In genomic region chr15:90740545-90740944, GRCh38 we compare ENCODE assay signal across 7 cellular contexts. TPM values are rescaled to one million over a fixed set of nuclear protein-coding genes. Genes with fewer than 3 reads are reported as not detected.
A peak's percentile ranks its signal among the peaks of the same experiment; 100 is the strongest.
DNase-seq lines count a peak whose midpoint lies in the region; TF ChIP-seq lines count a peak whose summit lies in the region.
"Not testable (repeated sequence)": the region's sequence is repeated elsewhere in the genome, so short reads cannot be mapped to it uniquely, and the experiment has no call there.

No MANE protein-coding gene starts in this region.

- CTCF ChIA-PET in HEK293 (lab: Yijun Ruan, JAX) = interaction anchor here (0.6 to 1.4 kb wide), 3 partner anchors 8 to 145 kb away, joined by 3 to 6 read pairs (median 3); no protein-coding TSS in a partner anchor

- peaks cover 51% of the 10 kb centered on the region for H3K4me1 Mint-ChIP-seq in T-helper 1 cell treated with Interleukin-12 subunit alpha and Interleukin-12 subunit beta and Interleukin-4 antibody, amounts not matched to agents 30 μg/mL and 1 μg/mL, for 36 hours (ENCODE audit: low read depth)
- peaks cover 56% of the 10 kb centered on the region for H3K4me1 Mint-ChIP-seq in activated CD4-positive, alpha-beta T cell treated with anti-CD3 and anti-CD28 coated beads, Interleukin-2, amount 10 ng/mL, durations not matched to agents 24 days and 14 days
- peaks cover 24% of the 10 kb centered on the region for H3K4me1 Mint-ChIP-seq in activated naive CD8-positive, alpha-beta T cell treated with anti-CD3 and anti-CD28 coated beads for 36 hours

- not testable (repeated sequence) for TF ChIP-seq CTCF in HEK293 (tag by site-specific recombination; IDR thresholded peaks at IDR 0.05)

- H3K4me3 Mint-ChIP-seq in T-helper 1 cell treated with Interleukin-12 subunit alpha and Interleukin-12 subunit beta and Interleukin-4 antibody, amounts not matched to agents 30 μg/mL and 1 μg/mL, for 36 hours; activated CD4-positive, alpha-beta T cell treated with anti-CD3 and anti-CD28 coated beads, Interleukin-2, amount 10 ng/mL, durations not matched to agents 24 days and 14 days; activated naive CD8-positive, alpha-beta T cell treated with anti-CD3 and anti-CD28 coated beads for 36 hours: not testable (repeated sequence)

- H3K27me3 Mint-ChIP-seq in T-helper 1 cell treated with Interleukin-12 subunit alpha and Interleukin-12 subunit beta and Interleukin-4 antibody, amounts not matched to agents 30 μg/mL and 1 μg/mL, for 36 hours (ENCODE audit: low read depth); activated CD4-positive, alpha-beta T cell treated with anti-CD3 and anti-CD28 coated beads, Interleukin-2, amount 10 ng/mL, durations not matched to agents 24 days and 14 days; activated naive CD8-positive, alpha-beta T cell treated with anti-CD3 and anti-CD28 coated beads for 36 hours: not testable (repeated sequence)

- DNase-seq in activated CD4-positive, alpha-beta T cell treated with anti-CD3 and anti-CD28 coated beads, Interleukin-2, amount 10 ng/mL, durations not matched to agents 24 days and 14 days = not testable (repeated sequence)
- DNase-seq in activated T-cell treated with anti-CD3 and anti-CD28 coated beads, Interleukin-2, amount 50 U/mL, for 48 hours = peak; percentile 28 to 43
- DNase-seq in activated naive CD8-positive, alpha-beta T cell treated with anti-CD3 and anti-CD28 coated beads for 36 hours = peak; percentile 12
- peak; percentile 32 for DNase-seq in stimulated activated CD4-positive, alpha-beta T cell treated with anti-CD3 and anti-CD28 coated beads, Interleukin-15, amount 100 ng/mL, for 24 hours
- peak; percentile 2 for DNase-seq in stimulated activated CD8-positive, alpha-beta memory T cell treated with anti-CD3 and anti-CD28 coated beads, Interleukin-4, amount 100 ng/mL, for 24 hours (ENCODE audit: low read depth)

- intact Hi-C loops in activated CD4-positive, alpha-beta T cell treated with anti-CD3 and anti-CD28 coated beads, Interleukin-2, amount 10 ng/mL, durations not matched to agents 24 days and 14 days (cut with micrococcal nuclease) = not testable (repeated sequence)

- H3K9me3 Mint-ChIP-seq in T-helper 1 cell treated with Interleukin-12 subunit alpha and Interleukin-12 subunit beta and Interleukin-4 antibody, amounts not matched to agents 30 μg/mL and 1 μg/mL, for 36 hours = peaks cover 15% of the 10 kb centered on the region
- peaks cover 12% of the 10 kb centered on the region for H3K9me3 Mint-ChIP-seq in activated CD4-positive, alpha-beta T cell treated with anti-CD3 and anti-CD28 coated beads, Interleukin-2, amount 10 ng/mL, durations not matched to agents 24 days and 14 days
- H3K9me3 Mint-ChIP-seq in activated naive CD8-positive, alpha-beta T cell treated with anti-CD3 and anti-CD28 coated beads for 36 hours = not testable (repeated sequence)

- not testable (repeated sequence) for H3K27ac ChIP-seq in HEK293 (ENCODE audit: extremely low read depth, low read depth, low read length)

- peaks cover 45% of the 10 kb centered on the region for H3K36me3 Mint-ChIP-seq in T-helper 1 cell treated with Interleukin-12 subunit alpha and Interleukin-12 subunit beta and Interleukin-4 antibody, amounts not matched to agents 30 μg/mL and 1 μg/mL, for 36 hours (ENCODE audit: low read depth)
- peaks cover 68% of the 10 kb centered on the region for H3K36me3 Mint-ChIP-seq in activated CD4-positive, alpha-beta T cell treated with anti-CD3 and anti-CD28 coated beads, Interleukin-2, amount 10 ng/mL, durations not matched to agents 24 days and 14 days (ENCODE audit: low read depth)
- H3K36me3 Mint-ChIP-seq in activated naive CD8-positive, alpha-beta T cell treated with anti-CD3 and anti-CD28 coated beads for 36 hours = peaks cover 54% of the 10 kb centered on the region

- H3K27ac Mint-ChIP-seq in T-helper 1 cell treated with Interleukin-12 subunit alpha and Interleukin-12 subunit beta and Interleukin-4 antibody, amounts not matched to agents 30 μg/mL and 1 μg/mL, for 36 hours = peak overlapping the region; percentile 50
- peak overlapping the region; percentile 78 for H3K27ac Mint-ChIP-seq in activated CD4-positive, alpha-beta T cell treated with anti-CD3 and anti-CD28 coated beads, Interleukin-2, amount 10 ng/mL, durations not matched to agents 24 days and 14 days
- H3K27ac Mint-ChIP-seq in activated naive CD8-positive, alpha-beta T cell treated with anti-CD3 and anti-CD28 coated beads for 36 hours = peak overlapping the region; percentile 78

- not testable (repeated sequence) for H3K9me3 ChIP-seq in HEK293 (ENCODE audit: control insufficient read depth, insufficient read depth, low read depth, low read length)

- not testable (repeated sequence) for H3K4me1 ChIP-seq in HEK293 (ENCODE audit: control insufficient read depth, insufficient read depth, low read length)

- not testable (repeated sequence) for H3K4me3 ChIP-seq in HEK293 (ENCODE audit: low read depth, low read length)

- H3K36me3 ChIP-seq in HEK293 (ENCODE audit: control insufficient read depth in 2 of 2, insufficient read depth in 1 of 2, low read length in 2 of 2) = not testable (repeated sequence)

- POLR2A ChIA-PET in HEK293 (lab: Yijun Ruan, JAX) = interaction anchor here (0.6 to 1.5 kb wide), 2 partner anchors 22 to 23 kb away, joined by 3 to 4 read pairs; no protein-coding TSS in a partner anchor

TF ChIP-seq in HEK293, 187 proteins besides CTCF, POLR2A, EP300 and RAD21:
- peak; percentile 5 for TF ChIP-seq SETDB1 (IDR thresholded peaks at IDR 0.05; ENCODE audit: insufficient read length, low read length)

RNA-seq across cellular contexts. Expression of gene BLM, which starts 23.4 kb away (rescaled TPM):
- total RNA-seq in activated CD4-positive, alpha-beta T cell treated with anti-CD3 and anti-CD28 coated beads, Interleukin-2, amount 10 ng/mL, durations not matched to agents 24 days and 14 days = 64.1 and 66.4 TPM in 2 replicates
- 10 to 100 TPM; 47.8 to 49.8 TPM for total RNA-seq in activated naive CD8-positive, alpha-beta T cell treated with anti-CD3 and anti-CD28 coated beads for 36 hours
